ENCODE assay signal across 22 cellular contexts in the genomic region with DNA sequence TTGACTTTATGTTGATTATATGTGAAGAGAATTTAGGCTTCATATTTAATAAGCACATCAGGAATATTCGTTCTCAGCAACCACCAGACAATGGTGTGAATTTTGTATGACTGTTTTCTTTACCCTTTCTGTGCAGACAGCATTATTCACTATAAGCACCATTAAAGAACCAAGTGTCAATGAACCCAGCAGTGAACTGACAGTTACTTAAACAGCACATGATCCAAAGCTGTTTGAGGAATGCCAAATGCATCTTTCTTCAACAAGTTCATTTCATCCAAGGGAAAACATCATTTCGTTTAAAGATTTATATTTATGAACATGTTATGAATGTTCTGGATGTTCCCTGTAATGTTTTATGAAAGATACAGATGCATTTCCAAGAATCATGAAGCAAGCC.
DNase-seq lines count a peak whose midpoint lies in the region; ATAC-seq and TF ChIP-seq lines count a peak whose summit lies in the region.
"Had no signal": no experiment of that assay in that cellular context is flagged by ENCODE, and none has a peak within 500 bp of the region (broad histone marks: within the 10 kb centered on the region; RNA-seq: fewer than 3 reads in every experiment).

No MANE protein-coding gene starts in this region.

- no peaks in the 10 kb centered on the region for H3K36me3 ChIP-seq in PC-9 (ENCODE audit: low read depth)
- no peaks in the 10 kb centered on the region for H3K36me3 ChIP-seq in gastroesophageal sphincter
- H3K36me3 ChIP-seq in suprapubic skin: no peaks in the 10 kb centered on the region
- H3K36me3 ChIP-seq: BE2C, BLaER1 had no signal

- H3K27me3 ChIP-seq in PC-9 (ENCODE audit: insufficient read depth, low read depth): no peaks in the 10 kb centered on the region
- no peaks in the 10 kb centered on the region for H3K27me3 ChIP-seq in gastroesophageal sphincter
- no peaks in the 10 kb centered on the region for H3K27me3 ChIP-seq in suprapubic skin
- H3K27me3 ChIP-seq: BE2C, BLaER1 had no signal

- H3K4me3 ChIP-seq in PC-9: no peak overlapping the region
- H3K4me3 ChIP-seq in gastroesophageal sphincter: no peak overlapping the region
- no peak overlapping the region for H3K4me3 ChIP-seq in suprapubic skin
- H3K4me3 ChIP-seq: BLaER1 had no signal

- BruUV-seq in PC-9 (replicated peaks; lab: Mats Ljungman, UMichigan): no TSS peak

- 0 out of 2 replicates have a peak overlapping the region, but pooled peaks have one; percentile 31 for H2AFZ ChIP-seq in PC-9

- no peak overlapping the region for H3K4me2 ChIP-seq in PC-9
- H3K4me2 ChIP-seq: BLaER1 had no signal

- intact Hi-C loops in PC-9 (cut with micrococcal nuclease; ENCODE audit: unreplicated experiment): no loop called here

- 16 to 37% methylated on average over 2 of the region's 2 CpGs for WGBS in gastroesophageal sphincter (ENCODE audit: low coverage in 1 of 2), 2 donors
- 53% methylated on average over 2 of the region's 2 CpGs for WGBS in suprapubic skin

- TF ChIP-seq EP300 in gastroesophageal sphincter (IDR thresholded peaks at IDR 0.05): no peak
- no peak for TF ChIP-seq EP300 in suprapubic skin (IDR thresholded peaks at IDR 0.05)

- no peak for ATAC-seq in gastroesophageal sphincter
- no peak for ATAC-seq in activated naive CD4-positive, alpha-beta T cell treated with anti-CD3 and anti-CD28 coated beads, Interleukin-2, amount 50 U/mL, for 72 hours

- no peaks in the 10 kb centered on the region for H3K9me2 ChIP-seq in PC-9 (ENCODE audit: insufficient read depth)

- no peaks in the 10 kb centered on the region for H4K20me1 ChIP-seq in PC-9 (ENCODE audit: insufficient read depth)
- H4K20me1 ChIP-seq: BLaER1 had no signal

- H3K36me3 Mint-ChIP-seq in activated naive CD4-positive, alpha-beta T cell treated with anti-CD3 and anti-CD28 coated beads, Interleukin-2, amount 50 U/mL, for 72 hours: no peaks in the 10 kb centered on the region
- H3K36me3 Mint-ChIP-seq: CD14-positive monocyte; CD4-positive, alpha-beta memory T cell; CD4-positive, CD25-positive, alpha-beta regulatory T cell; CD8-positive, alpha-beta memory T cell had no signal

- no peaks in the 10 kb centered on the region for H3F3A ChIP-seq in PC-9 (ENCODE audit: insufficient read depth, low read depth)

- no peaks in the 10 kb centered on the region for H3K9me3 Mint-ChIP-seq in activated naive CD4-positive, alpha-beta T cell treated with anti-CD3 and anti-CD28 coated beads, Interleukin-2, amount 50 U/mL, for 72 hours
- H3K9me3 Mint-ChIP-seq: CD14-positive monocyte had no signal

- POLR2A ChIA-PET in PC-9 (lab: Charles Lee; ENCODE audit: unreplicated experiment): no interaction called here

- H3K9me3 ChIP-seq in PC-9 (ENCODE audit: insufficient read depth, low read depth) (no peaks in the 10 kb centered on the region), gastroesophageal sphincter (no peaks in the 10 kb centered on the region), suprapubic skin (no peaks in the 10 kb centered on the region)
- H3K9me3 ChIP-seq: BE2C, BLaER1 had no signal

- H3K4me1 ChIP-seq in PC-9 (replicated peaks; ENCODE audit: insufficient read depth): no peaks in the 10 kb centered on the region
- peaks cover 0 to 22% (median 4%) of the 10 kb centered on the region in 3 donors for H3K4me1 ChIP-seq in gastroesophageal sphincter
- no peaks in the 10 kb centered on the region for H3K4me1 ChIP-seq in suprapubic skin
- H3K4me1 ChIP-seq: BE2C, BLaER1 had no signal

- no peak for TF ChIP-seq POLR2A in gastroesophageal sphincter (IDR thresholded peaks at IDR 0.05)
- no peak for TF ChIP-seq POLR2A in suprapubic skin (IDR thresholded peaks at IDR 0.05)

- no peaks in the 10 kb centered on the region for H3K79me2 ChIP-seq in PC-9 (ENCODE audit: low read depth)

- H3K27ac ChIP-seq in PC-9 (no peak overlapping the region), gastroesophageal sphincter (peak overlapping the region in 3 of 4 donors; percentile 7 to 45 (median 39)), suprapubic skin (no peak overlapping the region)
- H3K27ac ChIP-seq: BLaER1 had no signal

- DNase-seq in PC-9 (no peak), NCI-H748 treated with DMSO at 0.1 percent for 48 hours (lab: John Stamatoyannopoulos, UW) (no peak), suprapubic skin (ENCODE audit: low spot score in 2 of 2) (no peak)
- DNase-seq in activated naive CD4-positive, alpha-beta T cell treated with anti-CD3 and anti-CD28 coated beads, Interleukin-2, amount 50 U/mL, for 72 hours (ENCODE audit: low spot score in 2 of 2): no peak
- DNase-seq: 8988T; ACHN; BE2C; C1 segment of cervical spinal cord; CD4-positive, alpha-beta memory T cell; CD4-positive, CD25-positive, alpha-beta regulatory T cell; CD8-positive, alpha-beta memory T cell; COR-L47; DMS 273 treated with DMSO at 0.1 percent for 48 hours; DMS153; DMS53; DMS79; DND-41; EL; GDM1 had no signal

- TF ChIP-seq CTCF in PC-9 (conservative IDR thresholded peaks at IDR 0.05) (no peak), gastroesophageal sphincter (IDR thresholded peaks at IDR 0.05) (no peak), suprapubic skin (IDR thresholded peaks at IDR 0.05) (no peak)

- CTCF ChIA-PET in PC-9 (lab: Charles Lee): no interaction called here

- no peak overlapping the region for H3K27ac Mint-ChIP-seq in activated naive CD4-positive, alpha-beta T cell treated with anti-CD3 and anti-CD28 coated beads, Interleukin-2, amount 50 U/mL, for 72 hours
- H3K27ac Mint-ChIP-seq: CD14-positive monocyte; CD4-positive, alpha-beta memory T cell; CD4-positive, CD25-positive, alpha-beta regulatory T cell had no signal

Comparison
In these comparisons a context has a peak if more than half of its experiments do, and no peak if none do; other contexts are left out.
1. H3K27ac ChIP-seq: peak in gastroesophageal sphincter (3 of 4); none in PC-9 (single experiment) and suprapubic skin (single experiment).